8 cellular contexts compared by ENCODE assay signal in the genomic region with DNA sequence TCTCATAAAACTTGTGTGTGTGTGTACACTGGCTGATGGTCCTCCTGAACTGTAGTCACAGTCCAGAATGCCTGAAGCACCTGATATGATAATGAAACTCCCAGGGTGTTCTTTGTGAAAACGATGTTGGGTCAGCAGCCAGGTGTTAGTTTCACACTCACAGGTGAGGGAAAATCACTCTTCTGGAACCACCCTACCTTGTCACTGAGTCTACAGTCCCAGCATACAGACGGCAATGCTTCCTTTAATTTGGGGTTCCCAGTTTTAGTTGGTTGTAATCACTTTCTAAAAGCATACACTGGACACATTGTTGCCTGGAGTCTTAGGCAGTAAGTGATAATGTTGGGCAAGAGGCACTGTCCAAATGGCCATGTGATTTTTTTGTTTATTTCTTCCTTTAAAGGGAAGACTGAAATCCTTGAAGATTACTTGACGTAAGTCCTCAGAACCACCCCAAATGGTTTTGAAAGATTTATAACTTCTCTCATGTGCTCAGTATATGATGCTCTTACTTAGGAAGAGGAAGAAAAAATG. TPM values are rescaled to one million over a fixed set of nuclear protein-coding genes. Genes with fewer than 3 reads are reported as not detected.
DNase-seq lines count a peak whose midpoint lies in the region; ATAC-seq, FAIRE-seq and TF ChIP-seq lines count a peak whose summit lies in the region.

No MANE protein-coding gene starts in this region.

- H3K27me3 ChIP-seq in smooth muscle cell (ENCODE audit: low read depth) = no peaks in the 10 kb centered on the region

- H3K4me1 Mint-ChIP-seq in immature natural killer cell = peaks cover 0 to 7% of the 10 kb centered on the region in 2 donors

- TF ChIP-seq CTCF in smooth muscle cell (IDR thresholded peaks at IDR 0.05; ENCODE audit: borderline replicate concordance, insufficient read depth, poor library complexity, severe bottlenecking) = no peak

- H3F3A ChIP-seq in smooth muscle cell (ENCODE audit: low read depth) = peaks cover 9% of the 10 kb centered on the region

- ATAC-seq in GM19395 (IDR thresholded peaks at IDR 0.05; ENCODE audit: unreplicated experiment) (peak; percentile 78), HG03097 (IDR thresholded peaks at IDR 0.05; ENCODE audit: low FRiP score, unreplicated experiment) (peak; percentile 35)

- no peaks in the 10 kb centered on the region for H3K79me2 ChIP-seq in smooth muscle cell (ENCODE audit: low read depth)

- H3K27ac ChIP-seq in caudate nucleus (ENCODE audit: low read depth, low read length) (peak overlapping the region; percentile 32), smooth muscle cell (ENCODE audit: low read depth) (no peak overlapping the region)

- H3K9ac ChIP-seq in smooth muscle cell (ENCODE audit: low read depth) = no peak overlapping the region

- no peak overlapping the region for H3K4me3 ChIP-seq in smooth muscle cell

- no peaks in the 10 kb centered on the region for H3K36me3 ChIP-seq in smooth muscle cell (ENCODE audit: low read depth)

- H3K9me3 ChIP-seq in smooth muscle cell (replicated peaks; ENCODE audit: low read depth) = no peaks in the 10 kb centered on the region

- WGBS in smooth muscle cell (ENCODE audit: low lambda C conversion rate) = 51% methylated on average over 3 of the region's 3 CpGs

- H3K4me3 Mint-ChIP-seq in immature natural killer cell = no peak overlapping the region

- H3K27me3 Mint-ChIP-seq in immature natural killer cell (ENCODE audit: low read depth in 3 of 3) = peaks cover 1 to 8% (median 5%) of the 10 kb centered on the region in 3 donors

- H3K4me1 ChIP-seq in smooth muscle cell (ENCODE audit: low read depth) = peaks cover 16% of the 10 kb centered on the region

- no peak for TF ChIP-seq POLR2A in H54 (IDR thresholded peaks at IDR 0.05; ENCODE audit: low read depth, low read length)

- H3K4me2 ChIP-seq in smooth muscle cell = no peak overlapping the region

- no peak overlapping the region for H3K27ac Mint-ChIP-seq in immature natural killer cell

- H3K36me3 Mint-ChIP-seq in immature natural killer cell = no peaks in the 10 kb centered on the region

- DNase-seq in caudate nucleus (lab: John Stamatoyannopoulos, UW) (no peak), smooth muscle cell (lab: John Stamatoyannopoulos, UW; ENCODE audit: unreplicated experiment) (no peak), NCI-H524 treated with DMSO at 0.1 percent for 48 hours (lab: John Stamatoyannopoulos, UW) (no peak), H54 (ENCODE audit: insufficient read length, low spot score) (no peak), HT-29 (ENCODE audit: low spot score) (no peak), immature natural killer cell (no peak)

- no peaks in the 10 kb centered on the region for H3K9me3 Mint-ChIP-seq in immature natural killer cell

- peak overlapping the region; percentile 55 for H2AFZ ChIP-seq in smooth muscle cell (ENCODE audit: low read depth)

- H4K20me1 ChIP-seq in smooth muscle cell (ENCODE audit: low read depth) = no peaks in the 10 kb centered on the region

- no peak for FAIRE-seq in H54 (lab: Jason Lieb, UNC)

RNA-seq across cellular contexts. Expression of a gene that starts 18.2 kb away (rescaled TPM):
- 128 and 144 TPM in 2 replicates for total RNA-seq in smooth muscle cell
- polyA plus RNA-seq in smooth muscle cell (149 and 161 TPM in 2 replicates), immature natural killer cell (100 to 1,000 TPM; 220 to 241 (median 238) TPM)
- 96.1 and 102 TPM in 2 replicates for total RNA-seq in HT-29 (2014; rRNA removed; shearing (Covaris generic))

RNA-seq across cellular contexts. Expression of a gene that starts 40.2 kb away (rescaled TPM):
- total RNA-seq in smooth muscle cell = 9.2 and 14.5 TPM in 2 replicates
- 6.4 and 10.0 TPM in 2 replicates for polyA plus RNA-seq in smooth muscle cell
- total RNA-seq in HT-29 (2014; rRNA removed; shearing (Covaris generic)) = 9.9 and 15.9 TPM in 2 replicates
- 1 to 10 TPM; 7.4 to 9.8 (median 8.9) TPM for polyA plus RNA-seq in immature natural killer cell
